In the genomic region with DNA sequence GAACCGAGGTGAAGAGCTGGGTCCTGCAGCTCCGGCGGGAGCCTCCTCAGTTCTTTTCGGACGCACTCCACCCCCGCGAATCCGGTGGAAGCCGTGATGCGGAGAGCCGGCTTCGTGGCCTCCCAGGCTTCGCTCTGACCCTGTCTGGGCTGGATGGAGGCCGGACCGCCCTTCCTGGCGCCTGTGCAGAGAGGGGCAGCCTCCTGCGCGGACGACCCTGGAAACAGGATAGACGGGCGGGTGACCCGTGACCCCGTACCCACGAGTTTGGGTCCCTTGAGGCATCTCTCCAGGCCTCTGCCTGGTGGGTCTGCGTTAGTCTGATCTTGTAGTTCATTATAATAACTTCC, we compare ENCODE assay signal across 8 cellular contexts.
DNase-seq lines count a peak whose midpoint lies in the region; ATAC-seq and TF ChIP-seq lines count a peak whose summit lies in the region.
"Not testable (repeated sequence)": the region's sequence is repeated elsewhere in the genome, so short reads cannot be mapped to it uniquely, and the experiment has no call there.

No MANE protein-coding gene starts in this region.

- ATAC-seq in GM21515 (IDR thresholded peaks at IDR 0.05; ENCODE audit: unreplicated experiment) (peak; percentile 48), HG03159 (IDR thresholded peaks at IDR 0.05; ENCODE audit: unreplicated experiment) (peak; percentile 34)

- H3K4me1 ChIP-seq in hepatocyte (ENCODE audit: insufficient read depth); neuron (ENCODE audit: insufficient read depth, low read length): not testable (repeated sequence)
- peaks cover 0 to 51% (median 18%) of the 10 kb centered on the region in 4 donors for H3K4me1 ChIP-seq in tibial nerve

- H2AFZ ChIP-seq in hepatocyte, result peak overlapping the region; percentile 97
- not testable (repeated sequence) for H2AFZ ChIP-seq in neuron (ENCODE audit: low read depth, low read length)

- not testable (repeated sequence) for H3K27me3 ChIP-seq in hepatocyte; neuron (ENCODE audit: insufficient read depth, low read length); tibial nerve

- H4K20me1 ChIP-seq in hepatocyte (ENCODE audit: insufficient read depth, poor library complexity, severe bottlenecking), result not testable (repeated sequence)

- TF ChIP-seq EP300 in tibial nerve (IDR thresholded peaks at IDR 0.05), result not testable (repeated sequence)

- not testable (repeated sequence) for H3K9me2 ChIP-seq in hepatocyte (replicated peaks; ENCODE audit: insufficient read depth)

- not testable (repeated sequence) for TF ChIP-seq CTCF in GM10266 (IDR thresholded peaks at IDR 0.05; ENCODE audit: control insufficient read depth, insufficient read depth, low read depth, missing control alignments); choroid plexus epithelial cell (conservative IDR thresholded peaks at IDR 0.05; ENCODE audit: low read depth, low read length); hepatocyte (IDR thresholded peaks at IDR 0.05; ENCODE audit: poor library complexity); tibial nerve (IDR thresholded peaks at IDR 0.05)

- TF ChIP-seq POLR2A in tibial nerve (IDR thresholded peaks at IDR 0.05), result not testable (repeated sequence)

- peak overlapping the region; percentile 86 for H3K4me2 ChIP-seq in hepatocyte

- H3K36me3 ChIP-seq in hepatocyte (replicated peaks; ENCODE audit: insufficient read depth, low read depth); neuron (ENCODE audit: insufficient read depth, low read length); tibial nerve: not testable (repeated sequence)

- not testable (repeated sequence) for H3K79me2 ChIP-seq in hepatocyte

- H3K9me3 ChIP-seq in hepatocyte (ENCODE audit: low read depth); neuron (ENCODE audit: low read length); tibial nerve: not testable (repeated sequence)

- whole genome bisulfite sequencing in hepatocyte (ENCODE audit: low lambda C conversion rate, missing lambda C conversion rate), result 43% methylated on average over 25 of the region's 25 CpGs
- 6 to 29% methylated on average over 25 of the region's 25 CpGs for WGBS in tibial nerve, 2 donors

- H3K4me3 ChIP-seq in choroid plexus epithelial cell (ENCODE audit: low read depth, low read length) (peak overlapping the region; percentile 69), hepatocyte (peak overlapping the region; percentile 96), neuron (ENCODE audit: low read length) (peak overlapping the region; percentile 53), tibial nerve (peak overlapping the region; percentile 63 to 89 (median 74))

- peak overlapping the region; percentile 89 for H3K27ac ChIP-seq in hepatocyte
- H3K27ac ChIP-seq in tibial nerve, result peak overlapping the region; percentile 83 to 96 (median 92)

- DNase-seq in GM10266 (ENCODE audit: extremely low spot score), result peak; percentile 18
- peak; percentile 60 for DNase-seq in RKO (ENCODE audit: low spot score)
- not testable (repeated sequence) for DNase-seq in choroid plexus epithelial cell (ENCODE audit: low read depth)
- DNase-seq in hepatocyte (ENCODE audit: low spot score), result peak; percentile 31
- DNase-seq in tibial nerve (ENCODE audit: low spot score in 2 of 2), result peak in 1 of 2 donors; percentile 36
